Comparison of ENCODE assay signal across 19 cellular contexts in the genomic region with DNA sequence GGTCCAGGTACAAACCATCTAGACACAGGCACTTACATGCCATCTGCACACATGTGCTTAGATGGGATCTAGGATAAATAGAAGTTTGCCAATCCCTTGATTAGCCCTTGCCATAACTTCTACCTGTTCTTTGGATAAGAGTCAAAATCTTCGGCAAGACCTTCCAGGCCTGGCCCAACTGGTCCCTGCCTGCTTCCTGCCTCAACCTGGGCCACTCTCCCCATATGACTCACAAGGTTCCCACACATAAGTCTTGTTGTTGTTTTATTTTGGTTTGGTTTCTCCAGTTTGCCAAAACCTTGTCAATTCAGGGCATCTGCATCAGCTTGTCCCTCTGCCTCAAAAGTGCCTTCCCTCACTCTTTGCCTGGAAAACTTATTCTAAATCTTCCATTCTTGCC.
"Had no signal": no experiment of that assay in that cellular context is flagged by ENCODE, and none has a peak within 500 bp of the region (broad histone marks: within the 10 kb centered on the region; RNA-seq: fewer than 3 reads in every experiment).

No MANE protein-coding gene starts in this region.

- H3K4me3 ChIP-seq: psoas muscle, right lobe of liver, spleen, thyroid gland, upper lobe of left lung had no signal

- H3K36me3 ChIP-seq: right lobe of liver, spleen, thyroid gland, upper lobe of left lung had no signal

- H3K4me1 ChIP-seq: psoas muscle, right lobe of liver, spleen, upper lobe of left lung had no signal

- DNase-seq: cerebellar nuclear complex; effector memory CD8-positive, alpha-beta T cell; erythroblast; immature natural killer cell; kidney; naive thymus-derived CD4-positive, alpha-beta T cell; nephron progenitor cell; psoas muscle; retina; right lobe of liver; spleen; stimulated activated CD4-positive, alpha-beta T cell treated with anti-CD3 and anti-CD28 coated beads, Interleukin-15, amount 100 ng/mL, for 24 hours; stimulated activated CD4-positive, alpha-beta T cell treated with anti-CD3 and anti-CD28 coated beads, Interleukin-1b, Interleukin-23, amount 100 ng/mL, for 48 hours; stimulated activated CD4-positive, alpha-beta T cell treated with anti-CD3 and anti-CD28 coated beads, Interleukin-4, amount 100 ng/mL, for 24 hours; stimulated activated naive CD8-positive, alpha-beta T cell treated with anti-CD3 and anti-CD28 coated beads, Interleukin-15, amount 100 ng/mL, for 72 hours; thyroid gland; upper lobe of left lung had no signal

- H3K9me3 ChIP-seq: psoas muscle, right lobe of liver, thyroid gland, upper lobe of left lung had no signal

- FAIRE-seq: colon, kidney had no signal

- H3K27me3 ChIP-seq: right lobe of liver, spleen, thyroid gland, upper lobe of left lung had no signal

- H3K27ac ChIP-seq: psoas muscle, right lobe of liver, spleen, thyroid gland, upper lobe of left lung had no signal

- ATAC-seq: effector memory CD8-positive, alpha-beta T cell; naive thymus-derived CD4-positive, alpha-beta T cell; psoas muscle; right lobe of liver; stimulated activated memory B cell treated with anti-CD40 and anti-IgM and Interleukin-4, amounts not matched to agents 10 μg/mL and 1 μg/mL and 100 μg/mL, for 72 hours; stimulated activated naive CD8-positive, alpha-beta T cell treated with anti-CD3 and anti-CD28 coated beads, Interleukin-15, amount 100 ng/mL, for 72 hours had no signal
